In the genomic region with DNA sequence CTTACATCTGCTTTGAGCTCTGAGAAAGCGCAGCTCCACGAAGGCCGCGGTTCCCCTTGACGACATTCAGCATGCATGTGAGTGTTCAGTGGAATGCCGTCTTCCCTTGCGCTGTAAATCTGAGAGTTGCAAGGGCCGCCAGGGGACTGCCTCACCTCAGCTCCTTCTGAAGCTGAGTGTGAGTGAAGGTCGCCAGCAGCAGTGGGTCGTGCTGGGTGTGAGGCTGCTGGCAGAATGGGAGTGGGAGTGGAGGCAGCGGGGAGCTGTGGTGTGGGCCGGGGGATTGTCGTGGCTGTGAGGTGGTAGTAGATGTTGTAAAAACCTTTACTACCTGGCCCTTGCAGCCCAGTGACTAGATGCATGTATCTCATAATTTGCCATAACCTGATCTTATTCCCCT, we compare ENCODE assay signal across 19 cellular contexts.
DNase-seq lines count a peak whose midpoint lies in the region; ATAC-seq and TF ChIP-seq lines count a peak whose summit lies in the region.
"Had no signal": no experiment of that assay in that cellular context is flagged by ENCODE, and none has a peak within 500 bp of the region (broad histone marks: within the 10 kb centered on the region; RNA-seq: fewer than 3 reads in every experiment).

No MANE protein-coding gene starts in this region.

- no peaks in the 10 kb centered on the region for H3K9me3 ChIP-seq in right cardiac atrium (ENCODE audit: control insufficient read depth, low read length)
- no peaks in the 10 kb centered on the region for H3K9me3 ChIP-seq in lower lobe of right lung
- H3K9me3 ChIP-seq: BE2C, Caco-2 had no signal

- H3K4me1 ChIP-seq in right cardiac atrium (ENCODE audit: control insufficient read depth, insufficient read depth, low read length) (no peaks in the 10 kb centered on the region), lower lobe of right lung (peaks cover 22% of the 10 kb centered on the region)
- H3K4me1 ChIP-seq: Caco-2 had no signal

- H3K27ac Mint-ChIP-seq in WTC11, result peak overlapping the region; percentile 43
- H3K27ac Mint-ChIP-seq in nephron progenitor cell, result peak overlapping the region; percentile 16
- H3K27ac Mint-ChIP-seq: GM23338 had no signal

- POLR2A ChIA-PET in WTC11 (lab: Charles Lee), result no interaction called here

- H3K9me3 Mint-ChIP-seq in WTC11 (no peaks in the 10 kb centered on the region), nephron progenitor cell (no peaks in the 10 kb centered on the region)
- H3K9me3 Mint-ChIP-seq: CD4-positive, CD25-positive, alpha-beta regulatory T cell; CD8-positive, alpha-beta memory T cell; GM23338 had no signal

- H3K36me3 Mint-ChIP-seq in WTC11 (peaks cover 17% of the 10 kb centered on the region), nephron progenitor cell (ENCODE audit: low read depth) (peaks cover 34% of the 10 kb centered on the region)

- TF ChIP-seq CTCF in WTC11 (IDR thresholded peaks at IDR 0.05) (no peak), nephron progenitor cell (IDR thresholded peaks at IDR 0.05) (no peak), lower lobe of right lung (IDR thresholded peaks at IDR 0.05) (no peak)

- H3K27me3 Mint-ChIP-seq in WTC11 (ENCODE audit: low read depth) (no peaks in the 10 kb centered on the region), nephron progenitor cell (ENCODE audit: low read depth, poor library complexity) (no peaks in the 10 kb centered on the region)
- H3K27me3 Mint-ChIP-seq: CD4-positive, CD25-positive, alpha-beta regulatory T cell had no signal

- CTCF ChIA-PET in WTC11 (lab: Charles Lee), result no interaction called here

- H3K4me3 Mint-ChIP-seq in WTC11 (no peak overlapping the region), nephron progenitor cell (no peak overlapping the region)
- H3K4me3 Mint-ChIP-seq: CD4-positive, CD25-positive, alpha-beta regulatory T cell; CD8-positive, alpha-beta memory T cell; GM23338 had no signal

- H3K36me3 ChIP-seq in lower lobe of right lung, result peaks cover 45% of the 10 kb centered on the region

- ATAC-seq in right cardiac atrium, result no peak
- no peak for ATAC-seq in left cardiac atrium
- no peak for ATAC-seq in WTC11
- ATAC-seq in lower lobe of right lung, result no peak
- ATAC-seq: GM23338 had no signal

- intact Hi-C loops in right cardiac atrium (cut with DNase I) (no loop called here), left cardiac atrium (cut with DNase I) (no loop called here), lower lobe of right lung (cut with DNase I) (no loop called here)

- 91% methylated on average over 13 of the region's 13 CpGs for WGBS in right cardiac atrium

- DNase-seq in right cardiac atrium, result peak in 2 of 3 donors; percentile 20 to 44
- DNase-seq in left cardiac atrium, result no peak
- no peak for DNase-seq in WTC11 (ENCODE audit: low spot score)
- DNase-seq in nephron progenitor cell, result no peak
- DNase-seq in COR-L47 (lab: John Stamatoyannopoulos, UW), result no peak
- DNase-seq in retina, result no peak
- no peak for DNase-seq in lower lobe of right lung
- DNase-seq: ACHN; BE2C; C1 segment of cervical spinal cord; Caco-2; CD4-positive, CD25-positive, alpha-beta regulatory T cell; CD8-positive, alpha-beta memory T cell; DMS153; DMS79; GDM1; HCEC 1CT; IMR-90 had no signal

- H3K27me3 ChIP-seq in right cardiac atrium (ENCODE audit: control insufficient read depth, insufficient read depth) (no peaks in the 10 kb centered on the region), lower lobe of right lung (ENCODE audit: low read depth) (no peaks in the 10 kb centered on the region)
- H3K27me3 ChIP-seq: BE2C had no signal

- H3K27ac ChIP-seq in right cardiac atrium (ENCODE audit: low read length), result no peak overlapping the region
- H3K27ac ChIP-seq in lower lobe of right lung, result no peak overlapping the region

- H3K4me1 Mint-ChIP-seq in WTC11 (no peaks in the 10 kb centered on the region), nephron progenitor cell (peaks cover 4% of the 10 kb centered on the region)
- H3K4me1 Mint-ChIP-seq: GM23338 had no signal

- H3K4me3 ChIP-seq in right cardiac atrium (ENCODE audit: low read length) (no peak overlapping the region), lower lobe of right lung (no peak overlapping the region)
- H3K4me3 ChIP-seq: GM23338 had no signal

TF ChIP-seq in WTC11, 78 proteins besides CTCF, POLR2A, EP300 and RAD21:
- TF ChIP-seq NR2C2 (CRISPR knock-in tag; IDR thresholded peaks at IDR 0.05), result no peak
- no peak for TF ChIP-seq NR1H2 (CRISPR knock-in tag; IDR thresholded peaks at IDR 0.05)

Comparison
In these comparisons a context has a peak if more than half of its experiments do, and no peak if none do; other contexts are left out.
1. DNase-seq: peak in right cardiac atrium (2 of 3); none in left cardiac atrium (single experiment), WTC11 (single experiment), nephron progenitor cell (single experiment), COR-L47 (single experiment), retina (single experiment) and lower lobe of right lung (single experiment).